In genomic region chr19:58546131-58546530, GRCh38 we compare ENCODE assay signal across 10 cellular contexts. TPM values are rescaled to one million over a fixed set of nuclear protein-coding genes. Genes with fewer than 3 reads are reported as not detected.
DNase-seq lines count a peak whose midpoint lies in the region; ATAC-seq and TF ChIP-seq lines count a peak whose summit lies in the region.
"Had no signal": no experiment of that assay in that cellular context is flagged by ENCODE, and none has a peak within 500 bp of the region (broad histone marks: within the 10 kb centered on the region; RNA-seq: fewer than 3 reads in every experiment).

No MANE protein-coding gene starts in this region.

- peaks cover 12% of the 10 kb centered on the region for H3K27me3 Mint-ChIP-seq in activated CD8-positive, alpha-beta T cell treated with anti-CD3 and anti-CD28 coated beads, Interleukin-2, amount 10 ng/mL, durations not matched to agents 7 days and 5 days (ENCODE audit: low read depth)
- peaks cover 23% of the 10 kb centered on the region for H3K27me3 Mint-ChIP-seq in stimulated activated memory B cell treated with anti-CD40 and anti-IgM and Interleukin-4, amounts not matched to agents 10 μg/mL and 1 μg/mL and 100 μg/mL, for 72 hours

- H3K9ac ChIP-seq in SK-N-SH, result peak overlapping the region; percentile 82
- H3K9ac ChIP-seq in iPS-15b (ENCODE audit: low read depth, low read length), result peak overlapping the region; percentile 90

- H3K27ac Mint-ChIP-seq in activated CD8-positive, alpha-beta T cell treated with anti-CD3 and anti-CD28 coated beads, Interleukin-2, amount 10 ng/mL, durations not matched to agents 7 days and 5 days, result peak overlapping the region; percentile 84
- peak overlapping the region; percentile 98 for H3K27ac Mint-ChIP-seq in stimulated activated memory B cell treated with anti-CD40 and anti-IgM and Interleukin-4, amounts not matched to agents 10 μg/mL and 1 μg/mL and 100 μg/mL, for 72 hours

- no peak for TF ChIP-seq EP300 in SK-N-SH (IDR thresholded peaks at IDR 0.05; ENCODE audit: borderline replicate concordance in 1 of 2, low read depth in 1 of 2, low read length in 1 of 2)

- ATAC-seq in SK-N-SH treated with all-trans-retinoic acid at 6 μM for 48 hours (no peak), sciatic nerve (no peak)
- ATAC-seq in activated CD8-positive, alpha-beta T cell treated with anti-CD3 and anti-CD28 coated beads, Interleukin-2, amount 10 ng/mL, durations not matched to agents 7 days and 5 days, result no peak
- no peak for ATAC-seq in stimulated activated memory B cell treated with anti-CD40 and anti-IgM and Interleukin-4, amounts not matched to agents 10 μg/mL and 1 μg/mL and 100 μg/mL, for 72 hours

- peaks cover 25% of the 10 kb centered on the region for H3F3A ChIP-seq in SK-N-SH (replicated peaks; ENCODE audit: insufficient read depth)

- no peak for DNase-seq in SK-N-SH
- DNase-seq in activated CD8-positive, alpha-beta T cell treated with anti-CD3 and anti-CD28 coated beads, Interleukin-2, amount 10 ng/mL, durations not matched to agents 7 days and 5 days, result no peak
- no peak for DNase-seq in posterior cingulate gyrus
- DNase-seq in sciatic nerve (ENCODE audit: low spot score), result no peak
- DNase-seq in AML-193 (lab: John Stamatoyannopoulos, UW), result no peak
- DNase-seq: 8988T, RPMI8226 had no signal

- peaks cover 36% of the 10 kb centered on the region for H3K4me1 Mint-ChIP-seq in activated CD8-positive, alpha-beta T cell treated with anti-CD3 and anti-CD28 coated beads, Interleukin-2, amount 10 ng/mL, durations not matched to agents 7 days and 5 days (ENCODE audit: low read depth)
- peaks cover 44% of the 10 kb centered on the region for H3K4me1 Mint-ChIP-seq in stimulated activated memory B cell treated with anti-CD40 and anti-IgM and Interleukin-4, amounts not matched to agents 10 μg/mL and 1 μg/mL and 100 μg/mL, for 72 hours

- H3K27me3 ChIP-seq in SK-N-SH (ENCODE audit: insufficient read depth), result no peaks in the 10 kb centered on the region
- peaks cover 15% of the 10 kb centered on the region for H3K27me3 ChIP-seq in iPS-15b (ENCODE audit: control insufficient read depth, insufficient read depth, low read length)

- H3K4me1 ChIP-seq in SK-N-SH (ENCODE audit: control insufficient read depth in 1 of 2, insufficient read depth in 2 of 2, low read depth in 1 of 2, low read length in 1 of 2) (peaks cover 11 to 20% of the 10 kb centered on the region in 2 experiments; a peak in 3 of 4 replicates), iPS-15b (ENCODE audit: control insufficient read depth, insufficient read depth, low read length) (peaks cover 5% of the 10 kb centered on the region)

- H3K36me3 Mint-ChIP-seq in activated CD8-positive, alpha-beta T cell treated with anti-CD3 and anti-CD28 coated beads, Interleukin-2, amount 10 ng/mL, durations not matched to agents 7 days and 5 days (ENCODE audit: low read depth), result peaks cover 57% of the 10 kb centered on the region
- H3K36me3 Mint-ChIP-seq in stimulated activated memory B cell treated with anti-CD40 and anti-IgM and Interleukin-4, amounts not matched to agents 10 μg/mL and 1 μg/mL and 100 μg/mL, for 72 hours, result peaks cover 52% of the 10 kb centered on the region

- peaks cover 35 to 56% of the 10 kb centered on the region in 2 experiments for H3K36me3 ChIP-seq in SK-N-SH (replicated peaks in 1 of 2; ENCODE audit: control insufficient read depth in 1 of 2, insufficient read depth in 2 of 2, low read length in 1 of 2)
- H3K36me3 ChIP-seq in iPS-15b (ENCODE audit: control insufficient read depth, insufficient read depth, low read length), result peaks cover 55% of the 10 kb centered on the region

- H3K9me3 ChIP-seq in SK-N-SH (no peaks in the 10 kb centered on the region), iPS-15b (ENCODE audit: control insufficient read depth, insufficient read depth, low read length) (no peaks in the 10 kb centered on the region)

- H3K4me3 ChIP-seq in SK-N-SH (ENCODE audit: low read depth in 2 of 2, low read length in 1 of 2), result peak overlapping the region; percentile 94 to 97
- peak overlapping the region; percentile 92 for H3K4me3 ChIP-seq in iPS-15b (ENCODE audit: low read depth, low read length)

- H3K9me3 Mint-ChIP-seq in activated CD8-positive, alpha-beta T cell treated with anti-CD3 and anti-CD28 coated beads, Interleukin-2, amount 10 ng/mL, durations not matched to agents 7 days and 5 days (ENCODE audit: insufficient read depth), result no peaks in the 10 kb centered on the region
- H3K9me3 Mint-ChIP-seq in stimulated activated memory B cell treated with anti-CD40 and anti-IgM and Interleukin-4, amounts not matched to agents 10 μg/mL and 1 μg/mL and 100 μg/mL, for 72 hours, result no peaks in the 10 kb centered on the region

- peaks cover 56% of the 10 kb centered on the region for H4K20me1 ChIP-seq in SK-N-SH (ENCODE audit: insufficient read depth)

- H3K9me2 ChIP-seq in SK-N-SH, result no peaks in the 10 kb centered on the region

- peak overlapping the region; percentile 99 for H3K4me2 ChIP-seq in SK-N-SH

- POLR2A ChIA-PET in SK-N-SH (lab: Yijun Ruan, JAX), result interaction anchor here (3.0 to 4.0 kb wide), 2 partner anchors 7 to 26 kb away, joined by 42 to 45 read pairs; partner anchors contain the start of genes CHMP2A and ZBTB45
- POLR2A ChIA-PET in activated CD8-positive, alpha-beta T cell treated with anti-CD3 and anti-CD28 coated beads, Interleukin-2, amount 10 ng/mL, durations not matched to agents 7 days and 5 days (lab: Charles Lee), result interaction anchor here (3.6 kb wide), 1 partner anchor 8 kb away, joined by 51 read pairs; the partner anchor contains the start of gene CHMP2A

- intact Hi-C loops in posterior cingulate gyrus (cut with DNase I), result no loop called here
- intact Hi-C loops in sciatic nerve (cut with DNase I), result no loop called here

- TF ChIP-seq RAD21 in SK-N-SH (IDR thresholded peaks at IDR 0.05; ENCODE audit: low read length), result no peak

- peak overlapping the region; percentile 97 for H3K4me3 Mint-ChIP-seq in activated CD8-positive, alpha-beta T cell treated with anti-CD3 and anti-CD28 coated beads, Interleukin-2, amount 10 ng/mL, durations not matched to agents 7 days and 5 days
- H3K4me3 Mint-ChIP-seq in stimulated activated memory B cell treated with anti-CD40 and anti-IgM and Interleukin-4, amounts not matched to agents 10 μg/mL and 1 μg/mL and 100 μg/mL, for 72 hours, result peak overlapping the region; percentile 92

- no peak overlapping the region for H2AFZ ChIP-seq in SK-N-SH (ENCODE audit: low read depth)

- CTCF ChIA-PET in SK-N-SH (lab: Yijun Ruan, JAX), result interaction anchor here (1.0 to 2.3 kb wide), 3 partner anchors 8 to 32 kb away, joined by 5 to 10 read pairs (median 5); partner anchors contain the start of genes CHMP2A and ZBTB45
- CTCF ChIA-PET in activated CD8-positive, alpha-beta T cell treated with anti-CD3 and anti-CD28 coated beads, Interleukin-2, amount 10 ng/mL, durations not matched to agents 7 days and 5 days (lab: Charles Lee), result interaction anchor here (4.4 kb wide), 1 partner anchor 26 kb away, joined by 39 read pairs; the partner anchor contains the start of gene ZBTB45

- H3K79me2 ChIP-seq in SK-N-SH (ENCODE audit: insufficient read depth), result peaks cover 54% of the 10 kb centered on the region

- TF ChIP-seq CTCF in SK-N-SH (IDR thresholded peaks at IDR 0.05), result no peak

- H3K27ac ChIP-seq in SK-N-SH (ENCODE audit: low read depth in 2 of 2, low read length in 1 of 2), result no peak overlapping the region

TF ChIP-seq in SK-N-SH, 30 proteins besides CTCF, POLR2A, EP300 and RAD21 (continues in another document):
- TF ChIP-seq RXRA (IDR thresholded peaks at IDR 0.05; ENCODE audit: borderline replicate concordance, low read depth) (no peak), TAF1 (IDR thresholded peaks at IDR 0.05; ENCODE audit: borderline replicate concordance, low read depth, low read length) (no peak), FOXJ3 (CRISPR knock-in tag; IDR thresholded peaks at IDR 0.05) (no peak), GATA2 (CRISPR knock-in tag; IDR thresholded peaks at IDR 0.05) (no peak)

TF ChIP-seq in SK-N-SH treated with all-trans-retinoic acid at 6 μM for 48 hours, 23 proteins besides CTCF, POLR2A, EP300 and RAD21 (continues in another document):
- no peak for TF ChIP-seq ZNF8 (CRISPR knock-in tag; IDR thresholded peaks at IDR 0.05)

RNA-seq across cellular contexts. Expression of gene TRIM28, which starts 2.3 kb away (rescaled TPM):
- polyA plus RNA-seq in SK-N-SH (2012; rRNA removed), result 321 and 594 TPM in 2 replicates
- polyA plus RNA-seq in SK-N-SH (2012; cell fraction: cytosol; rRNA removed), result 191 and 231 TPM in 2 replicates
- polyA plus RNA-seq in SK-N-SH (2012; cell fraction: nucleus; rRNA removed), result 1,222 and 1,964 TPM in 2 replicates
- total RNA-seq in activated CD8-positive, alpha-beta T cell treated with anti-CD3 and anti-CD28 coated beads, Interleukin-2, amount 10 ng/mL, durations not matched to agents 7 days and 5 days, result 100 to 1,000 TPM; 476 to 528 TPM
- total RNA-seq in sciatic nerve, result 168 TPM

RNA-seq across cellular contexts. Expression of gene CHMP2A, which starts 8.8 kb away (rescaled TPM):
- polyA plus RNA-seq in SK-N-SH (2012; rRNA removed), result 308 and 381 TPM in 2 replicates
- polyA plus RNA-seq in SK-N-SH (2012; cell fraction: cytosol; rRNA removed), result 350 and 388 TPM in 2 replicates
- polyA plus RNA-seq in SK-N-SH (2012; cell fraction: nucleus; rRNA removed), result 218 and 251 TPM in 2 replicates
- total RNA-seq in activated CD8-positive, alpha-beta T cell treated with anti-CD3 and anti-CD28 coated beads, Interleukin-2, amount 10 ng/mL, durations not matched to agents 7 days and 5 days, result 100 to 1,000 TPM; 108 to 114 TPM
- total RNA-seq in sciatic nerve, result 94.6 TPM

RNA-seq across cellular contexts. Expression of gene UBE2M, which starts 12.3 kb away (rescaled TPM):
- 109 and 135 TPM in 2 replicates for polyA plus RNA-seq in SK-N-SH (2012; rRNA removed)
- 102 and 103 TPM in 2 replicates for polyA plus RNA-seq in SK-N-SH (2012; cell fraction: cytosol; rRNA removed)
- polyA plus RNA-seq in SK-N-SH (2012; cell fraction: nucleus; rRNA removed), result 128 and 133 TPM in 2 replicates
- total RNA-seq in activated CD8-positive, alpha-beta T cell treated with anti-CD3 and anti-CD28 coated beads, Interleukin-2, amount 10 ng/mL, durations not matched to agents 7 days and 5 days, result 10 to 100 TPM; 80.7 to 94.1 TPM
- 57.4 TPM for total RNA-seq in sciatic nerve

RNA-seq across cellular contexts. Expression of gene ZBTB45, which starts 26.5 kb away (rescaled TPM):
- 7.9 and 11.3 TPM in 2 replicates for polyA plus RNA-seq in SK-N-SH (2012; rRNA removed)
- polyA plus RNA-seq in SK-N-SH (2012; cell fraction: cytosol; rRNA removed), result 4.4 and 6.0 TPM in 2 replicates
- 21.0 and 30.6 TPM in 2 replicates for polyA plus RNA-seq in SK-N-SH (2012; cell fraction: nucleus; rRNA removed)
- 10 to 100 TPM; 13.9 to 16.7 TPM for total RNA-seq in activated CD8-positive, alpha-beta T cell treated with anti-CD3 and anti-CD28 coated beads, Interleukin-2, amount 10 ng/mL, durations not matched to agents 7 days and 5 days
- total RNA-seq in sciatic nerve, result 14.9 TPM

RNA-seq across cellular contexts. Expression of gene MZF1, which starts 27.0 kb away (rescaled TPM):
- 31.8 and 38.4 TPM in 2 replicates for polyA plus RNA-seq in SK-N-SH (2012; rRNA removed)
- polyA plus RNA-seq in SK-N-SH (2012; cell fraction: cytosol; rRNA removed), result 7.0 and 10.2 TPM in 2 replicates
- polyA plus RNA-seq in SK-N-SH (2012; cell fraction: nucleus; rRNA removed), result 308 and 351 TPM in 2 replicates
- total RNA-seq in activated CD8-positive, alpha-beta T cell treated with anti-CD3 and anti-CD28 coated beads, Interleukin-2, amount 10 ng/mL, durations not matched to agents 7 days and 5 days, result 10 to 100 TPM; 20.0 to 20.6 TPM
- 32.4 TPM for total RNA-seq in sciatic nerve
